Comparison of ENCODE assay signal across 16 cellular contexts in genomic region chr6:104017410-104018381, GRCh38.
DNase-seq lines count a peak whose midpoint lies in the region; ATAC-seq and TF ChIP-seq lines count a peak whose summit lies in the region.
"Had no signal": no experiment of that assay in that cellular context is flagged by ENCODE, and none has a peak within 500 bp of the region (broad histone marks: within the 10 kb centered on the region; RNA-seq: fewer than 3 reads in every experiment).

No MANE protein-coding gene starts in this region.

- no peak overlapping the region for H3K4me3 Mint-ChIP-seq in stimulated activated memory B cell treated with anti-CD40 and anti-IgM and Interleukin-4, amounts not matched to agents 10 μg/mL and 1 μg/mL and 100 μg/mL, for 72 hours
- H3K4me3 Mint-ChIP-seq: CD4-positive, alpha-beta T cell; HFFc6 had no signal

- H3K4me1 ChIP-seq in gastroesophageal sphincter (no peaks in the 10 kb centered on the region), ascending aorta (no peaks in the 10 kb centered on the region)

- TF ChIP-seq CTCF in gastroesophageal sphincter (IDR thresholded peaks at IDR 0.05) (no peak), ascending aorta (IDR thresholded peaks at IDR 0.05) (no peak)

- H3K9me3 Mint-ChIP-seq in stimulated activated memory B cell treated with anti-CD40 and anti-IgM and Interleukin-4, amounts not matched to agents 10 μg/mL and 1 μg/mL and 100 μg/mL, for 72 hours: peaks cover 3% of the 10 kb centered on the region
- H3K9me3 Mint-ChIP-seq: CD4-positive, alpha-beta T cell had no signal

- H3K27me3 Mint-ChIP-seq in stimulated activated memory B cell treated with anti-CD40 and anti-IgM and Interleukin-4, amounts not matched to agents 10 μg/mL and 1 μg/mL and 100 μg/mL, for 72 hours: no peaks in the 10 kb centered on the region
- H3K27me3 Mint-ChIP-seq: CD4-positive, alpha-beta T cell had no signal

- H3K27ac Mint-ChIP-seq in stimulated activated memory B cell treated with anti-CD40 and anti-IgM and Interleukin-4, amounts not matched to agents 10 μg/mL and 1 μg/mL and 100 μg/mL, for 72 hours: no peak overlapping the region
- H3K27ac Mint-ChIP-seq: CD4-positive, alpha-beta T cell; HFFc6 had no signal

- H3K27ac ChIP-seq in gastroesophageal sphincter (no peak overlapping the region), ascending aorta (no peak overlapping the region)

- H3K27me3 ChIP-seq in gastroesophageal sphincter (no peaks in the 10 kb centered on the region), ascending aorta (no peaks in the 10 kb centered on the region)

- TF ChIP-seq POLR2A in gastroesophageal sphincter (IDR thresholded peaks at IDR 0.05): no peak

- ATAC-seq in gastroesophageal sphincter (peak; percentile 34), left ventricle myocardium superior (no peak)
- ATAC-seq in stimulated activated memory B cell treated with anti-CD40 and anti-IgM and Interleukin-4, amounts not matched to agents 10 μg/mL and 1 μg/mL and 100 μg/mL, for 72 hours: peak; percentile 31
- ATAC-seq: HepG2 had no signal

- H3K4me3 ChIP-seq in gastroesophageal sphincter (no peak overlapping the region), ascending aorta (no peak overlapping the region)

- no peaks in the 10 kb centered on the region for H3K36me3 ChIP-seq in gastroesophageal sphincter
- H3K36me3 ChIP-seq in ascending aorta: no peaks in the 10 kb centered on the region

- intact Hi-C loops in posterior vena cava (cut with DNase I) (no loop called here), left ventricle myocardium superior (cut with micrococcal nuclease) (no loop called here), ascending aorta (cut with DNase I) (no loop called here)

- no peak for TF ChIP-seq EP300 in gastroesophageal sphincter (IDR thresholded peaks at IDR 0.05)

- H3K36me3 Mint-ChIP-seq in stimulated activated memory B cell treated with anti-CD40 and anti-IgM and Interleukin-4, amounts not matched to agents 10 μg/mL and 1 μg/mL and 100 μg/mL, for 72 hours: no peaks in the 10 kb centered on the region

- DNase-seq in UCSD-AML1 (lab: John Stamatoyannopoulos, UW; ENCODE audit: unreplicated experiment) (peak; percentile 5), posterior vena cava (ENCODE audit: low spot score) (peak; percentile 69), left ventricle myocardium superior (no peak), ascending aorta (ENCODE audit: low spot score in 2 of 2) (no peak), DMS53 treated with DMSO at 0.1 percent for 48 hours (lab: John Stamatoyannopoulos, UW; ENCODE audit: unreplicated experiment) (no peak), NCI-H526 (lab: John Stamatoyannopoulos, UW) (no peak)
- DNase-seq: ACHN; C1 segment of cervical spinal cord; CD4-positive, alpha-beta T cell; DMS79 treated with DMSO at 0.1 percent for 48 hours; EL; HCEC 1CT; HFFc6 had no signal

- H3K4me1 Mint-ChIP-seq in stimulated activated memory B cell treated with anti-CD40 and anti-IgM and Interleukin-4, amounts not matched to agents 10 μg/mL and 1 μg/mL and 100 μg/mL, for 72 hours: no peaks in the 10 kb centered on the region

- H3K9me3 ChIP-seq in gastroesophageal sphincter (no peaks in the 10 kb centered on the region), ascending aorta (no peaks in the 10 kb centered on the region)

- 97% methylated on average over 4 to 5 of the region's 6 CpGs for WGBS in gastroesophageal sphincter (ENCODE audit: low coverage in 1 of 2), 2 donors

Comparison
In these comparisons a context has a peak if more than half of its experiments do, and no peak if none do; other contexts are left out.
1. DNase-seq: peak in UCSD-AML1 (single experiment) and posterior vena cava (single experiment); none in left ventricle myocardium superior (single experiment), ascending aorta (0 of 2), DMS53 treated with DMSO at 0.1 percent for 48 hours (single experiment) and NCI-H526 (0 of 2).